Comparison of ENCODE assay signal across 26 cellular contexts in genomic region chr16:88669986-88670385, GRCh38. TPM values are rescaled to one million over a fixed set of nuclear protein-coding genes. Genes with fewer than 3 reads are reported as not detected.
"Had no signal": no experiment of that assay in that cellular context is flagged by ENCODE, and none has a peak within 500 bp of the region (broad histone marks: within the 10 kb centered on the region; RNA-seq: fewer than 3 reads in every experiment).

No MANE protein-coding gene starts in this region.

- H3K4me3 ChIP-seq: adrenal gland, ascending aorta, gastroesophageal sphincter, pancreas, smooth muscle cell, thoracic aorta, upper lobe of left lung had no signal

- H3K4me2 ChIP-seq: smooth muscle cell had no signal

- H3K27me3 ChIP-seq: adrenal gland, ascending aorta, brain microvascular endothelial cell, gastroesophageal sphincter, neutrophil, pancreas, upper lobe of left lung had no signal

- DNase-seq: activated gamma-delta T cell treated with Interleukin-2 at 50 U/mL for 16 hours; activated T-cell treated with anti-CD3 and anti-CD28 coated beads, Interleukin-2, amount 50 U/mL, for 1 hour; adrenal gland; brain microvascular endothelial cell; caudate nucleus; effector CD8-positive, alpha-beta T cell; erythroblast; head of caudate nucleus; hypothalamus; stimulated activated CD4-positive, alpha-beta T cell treated with anti-CD3 and anti-CD28 coated beads, Interleukin-2, amount 100 ng/mL, for 48 hours; stimulated activated CD8-positive, alpha-beta memory T cell treated with anti-CD3 and anti-CD28 coated beads, Interleukin-4, amount 100 ng/mL, for 48 hours; stimulated activated naive B cell treated with anti-CD40 and anti-IgM and Interleukin-4, amounts not matched to agents 10 μg/mL and 1 μg/mL and 100 μg/mL, for 72 hours; T-helper 9 cell; upper lobe of left lung had no signal

- ATAC-seq: gastroesophageal sphincter; pancreas; right cardiac atrium; stimulated activated naive B cell treated with anti-CD40 and anti-IgM and Interleukin-4, amounts not matched to agents 10 μg/mL and 1 μg/mL and 100 μg/mL, for 72 hours; WTC11 had no signal

- H3K36me3 ChIP-seq: adrenal gland, ascending aorta, brain microvascular endothelial cell, pancreas, thoracic aorta, upper lobe of left lung had no signal

- H3K27ac ChIP-seq: adrenal gland, ascending aorta, brain microvascular endothelial cell, gastroesophageal sphincter, neutrophil, pancreas, thoracic aorta, upper lobe of left lung had no signal

- H3K9me3 ChIP-seq: adrenal gland, ascending aorta, gastroesophageal sphincter, neutrophil, pancreas, thoracic aorta, upper lobe of left lung had no signal

- H3K4me1 ChIP-seq: adrenal gland, ascending aorta, gastroesophageal sphincter had no signal

RNA-seq across cellular contexts. Expression of gene SNAI3, which starts 16.3 kb away (rescaled TPM):
- total RNA-seq: ascending aorta had no signal

RNA-seq across cellular contexts. Expression of gene IL17C, which starts 31.6 kb away (rescaled TPM):
- total RNA-seq: adrenal gland; ascending aorta; gastroesophageal sphincter; liver; myocyte; pancreas; pulmonary artery endothelial cell; right cardiac atrium; smooth muscle cell; T-helper 1 cell treated with Interleukin-12 subunit alpha and Interleukin-12 subunit beta and Interleukin-4 antibody, amounts not matched to agents 30 ng/mL and 1 ng/mL, for 36 hours had no signal
- polyA plus RNA-seq: adrenal gland, liver, right cardiac atrium, smooth muscle cell had no signal
